20 cellular contexts compared by ENCODE assay signal in genomic region chr2:108972663-108973062, GRCh38. TPM values are rescaled to one million over a fixed set of nuclear protein-coding genes. Genes with fewer than 3 reads are reported as not detected.
DNase-seq lines count a peak whose midpoint lies in the region; ATAC-seq and TF ChIP-seq lines count a peak whose summit lies in the region.
"Had no signal": no experiment of that assay in that cellular context is flagged by ENCODE, and none has a peak within 500 bp of the region (broad histone marks: within the 10 kb centered on the region; RNA-seq: fewer than 3 reads in every experiment).

No MANE protein-coding gene starts in this region.

- TF ChIP-seq CTCF in PC-3 (conservative IDR thresholded peaks at IDR 0.05; ENCODE audit: low read depth, low read length) (no peak), mucosa of descending colon (IDR thresholded peaks at IDR 0.05) (no peak), transverse colon (IDR thresholded peaks at IDR 0.05) (no peak)

- peak overlapping the region; percentile 78 for H3K4me2 ChIP-seq in PC-3 (ENCODE audit: low read length)

- CTCF ChIA-PET in PC-3 (lab: Charles Lee): no interaction called here

- H3K9ac ChIP-seq in PC-3 (ENCODE audit: low read length): peak overlapping the region; percentile 11; the same call in 1 of the 2 replicates

- H2AFZ ChIP-seq in PC-3 (ENCODE audit: low read length): peak overlapping the region; percentile 79

- peaks cover 43% of the 10 kb centered on the region for H3K4me1 ChIP-seq in PC-3 (ENCODE audit: insufficient read depth, low read length)
- H3K4me1 ChIP-seq in mucosa of descending colon (ENCODE audit: low read depth): peaks cover 26% of the 10 kb centered on the region
- peaks cover 10 to 52% (median 37%) of the 10 kb centered on the region in 4 donors for H3K4me1 ChIP-seq in transverse colon
- H3K4me1 ChIP-seq: Caco-2 had no signal

- no peak for TF ChIP-seq POLR2A in transverse colon (IDR thresholded peaks at IDR 0.05)

- no peaks in the 10 kb centered on the region for H4K20me1 ChIP-seq in PC-3 (ENCODE audit: low read length)

- H3K9me3 ChIP-seq in PC-3 (ENCODE audit: low read length) (no peaks in the 10 kb centered on the region), mucosa of descending colon (no peaks in the 10 kb centered on the region), transverse colon (no peaks in the 10 kb centered on the region)
- H3K9me3 ChIP-seq: Caco-2, MG63 had no signal

- H3K36me3 ChIP-seq in PC-3 (ENCODE audit: low read depth, low read length) (no peaks in the 10 kb centered on the region), mucosa of descending colon (ENCODE audit: low read depth) (no peaks in the 10 kb centered on the region), transverse colon (no peaks in the 10 kb centered on the region)
- H3K36me3 ChIP-seq: MG63 had no signal

- intact Hi-C loops in PC-3 (cut with micrococcal nuclease): no loop called here
- intact Hi-C loops in mucosa of descending colon (cut with DNase I, micrococcal nuclease): no loop called here
- intact Hi-C loops in transverse colon (cut with DNase I; ENCODE audit: low total_unique reads): no loop called here
- intact Hi-C loops in sciatic nerve (cut with DNase I): no loop called here

- ATAC-seq in PC-3: no peak
- peak; percentile 18 for ATAC-seq in mucosa of descending colon
- no peak for ATAC-seq in HG03175 (IDR thresholded peaks at IDR 0.05; ENCODE audit: unreplicated experiment)
- ATAC-seq in sciatic nerve: no peak

- H3K4me3 ChIP-seq in PC-3 (ENCODE audit: low read length) (no peak overlapping the region), mucosa of descending colon (no peak overlapping the region), transverse colon (no peak overlapping the region)
- H3K4me3 ChIP-seq: MG63 had no signal

- in situ Hi-C loops in transverse colon (cut with MboI; ENCODE audit: low pct_ligation_motif_present in 1 of 4, low pct_unique_long_range_greater_than_20kb in 1 of 4, low sequenced_read_pairs in 3 of 4): no loop called here

- POLR2A ChIA-PET in PC-3 (lab: Charles Lee; ENCODE audit: unreplicated experiment): no interaction called here

- H3K27me3 ChIP-seq in PC-3 (ENCODE audit: low read length) (no peaks in the 10 kb centered on the region), transverse colon (no peaks in the 10 kb centered on the region)
- H3K27me3 ChIP-seq: MG63 had no signal

- H3F3A ChIP-seq in PC-3 (ENCODE audit: low read length, unreplicated experiment): no peaks in the 10 kb centered on the region

- no peak for DNase-seq in PC-3
- no peak for DNase-seq in epithelial cell of prostate (ENCODE audit: low read depth, low spot score)
- DNase-seq in mucosa of descending colon: peak in 2 of 3 donors; percentile 50 to 55
- no peak for DNase-seq in transverse colon
- DNase-seq in sciatic nerve (ENCODE audit: low spot score): no peak
- no peak for DNase-seq in activated naive CD4-positive, alpha-beta T cell treated with Interleukin-2 at 50 U/mL for 16 hours
- DNase-seq: Caco-2, DMS153, GDM1, H9, IMR-90, NCI-H1048, NCI-H1436 treated with DMSO at 0.1 percent for 48 hours, NCI-H2029 treated with DMSO at 0.1 percent for 48 hours, NCI-H2171, NCI-H526 had no signal

- H3K9me2 ChIP-seq in PC-3 (replicated peaks; ENCODE audit: low read length): no peaks in the 10 kb centered on the region

- no TSS peak for BruUV-seq in PC-3 (replicated peaks; lab: Mats Ljungman, UMichigan)

- no peak for TF ChIP-seq EP300 in transverse colon (IDR thresholded peaks at IDR 0.05; ENCODE audit: low read depth)

- WGBS in transverse colon (ENCODE audit: low coverage in 1 of 2), 2 donors: 58 to 100% methylated on average over 1 to 6 of the region's 6 CpGs

- peak overlapping the region; percentile 94 for H3K27ac ChIP-seq in PC-3 (ENCODE audit: low read length)
- H3K27ac ChIP-seq in epithelial cell of prostate: peak overlapping the region; percentile 77
- H3K27ac ChIP-seq in transverse colon: peak overlapping the region; percentile 80 to 87 (median 86)

- H3K79me2 ChIP-seq in PC-3 (ENCODE audit: low read length): no peaks in the 10 kb centered on the region

RNA-seq across cellular contexts. Expression of gene EDAR, which starts 16.4 kb away (rescaled TPM):
- 0.04 TPM in 1 of 2 replicates, not detected in the other for total RNA-seq in PC-3 (2014; rRNA removed)
- under 1 TPM; 0.25 to 0.81 (median 0.60) TPM for total RNA-seq in mucosa of descending colon
- total RNA-seq in transverse colon: under 1 TPM in 2 of 4 donors, not detected in 2; 0.14 to 0.64 TPM
- 0.22 TPM for total RNA-seq in sciatic nerve
- total RNA-seq: B cell, Daoy, H9, IMR-90 had no signal

Comparison
In these comparisons a context has a peak if more than half of its experiments do, and no peak if none do; other contexts are left out.
1. DNase-seq: peak in mucosa of descending colon (2 of 3); none in PC-3 (single experiment), epithelial cell of prostate (single experiment), transverse colon (single experiment), sciatic nerve (single experiment) and activated naive CD4-positive, alpha-beta T cell treated with Interleukin-2 at 50 U/mL for 16 hours (single experiment).
2. Peak in every context shown above with its lines, with median percentiles within 50 percentile points of each other: H3K27ac ChIP-seq.